In genomic region chr3:146975032-146975431, GRCh38 we compare ENCODE assay signal across 28 cellular contexts.
"Had no signal": no experiment of that assay in that cellular context is flagged by ENCODE, and none has a peak within 500 bp of the region (broad histone marks: within the 10 kb centered on the region; RNA-seq: fewer than 3 reads in every experiment).

No MANE protein-coding gene starts in this region.

- H3K4me1 ChIP-seq: adrenal gland, ascending aorta, breast epithelium, colonic mucosa, esophagus squamous epithelium had no signal

- FAIRE-seq: endothelial cell of umbilical vein had no signal

- H3K9me3 ChIP-seq: adrenal gland, ascending aorta, breast epithelium, colonic mucosa had no signal

- H3K4me3 ChIP-seq: adrenal gland, ascending aorta, breast epithelium, cardiac muscle cell, colonic mucosa, esophagus squamous epithelium had no signal

- H3K27ac ChIP-seq: adrenal gland, ascending aorta, breast epithelium, cardiac muscle cell, colonic mucosa, epithelial cell of prostate, esophagus squamous epithelium had no signal

- H3K36me3 ChIP-seq: adrenal gland, ascending aorta, breast epithelium, cardiac muscle cell, colonic mucosa, esophagus squamous epithelium had no signal

- H3K27me3 ChIP-seq: adrenal gland, ascending aorta, breast epithelium, cardiac muscle cell, colonic mucosa, esophagus squamous epithelium had no signal

- DNase-seq: activated CD4-positive, alpha-beta memory T cell treated with anti-CD3 and anti-CD28 coated beads for 36 hours; activated CD4-positive, alpha-beta T cell treated with anti-CD3 and anti-CD28 coated beads for 36 hours; activated CD4-positive, alpha-beta T cell treated with anti-CD3 and anti-CD28 coated beads, Interleukin-2, amount 10 ng/mL, durations not matched to agents 24 days and 14 days; activated CD4-positive, CD25-positive, alpha-beta regulatory T cell; activated CD4-positive, CD25-positive, alpha-beta regulatory T cell treated with anti-CD3 and anti-CD28 coated beads, Interleukin-2, amount 50 U/mL, for 72 hours; activated CD8-positive, alpha-beta memory T cell treated with anti-CD3 and anti-CD28 coated beads, Interleukin-2, amount 10 ng/mL, durations not matched to agents 7 days and 5 days; activated CD8-positive, alpha-beta memory T cell treated with anti-CD3 and anti-CD28 coated beads, Interleukin-2, amount 50 U/mL, for 4 hours; activated CD8-positive, alpha-beta T cell treated with anti-CD3 and anti-CD28 coated beads, Interleukin-2, amount 10 ng/mL, durations not matched to agents 7 days and 5 days; activated effector memory CD4-positive, alpha-beta T cell treated with anti-CD3 and anti-CD28 coated beads, Interleukin-2, amount 50 U/mL, for 16 hours; activated naive CD4-positive, alpha-beta T cell treated with anti-CD3 and anti-CD28 coated beads for 36 hours; activated naive CD8-positive, alpha-beta T cell treated with anti-CD3 and anti-CD28 coated beads for 36 hours; activated naive CD8-positive, alpha-beta T cell treated with anti-CD3 and anti-CD28 coated beads, Interleukin-2, amount 50 U/mL, for 24 hours; activated T-cell treated with anti-CD3 and anti-CD28 coated beads, Interleukin-2, amount 50 U/mL, for 1 hour; activated T-cell treated with anti-CD3 and anti-CD28 coated beads, Interleukin-2, amount 50 U/mL, for 48 hours; adrenal gland; central memory CD4-positive, alpha-beta T cell; colonic mucosa; effector CD8-positive, alpha-beta T cell; esophagus squamous epithelium; foreskin melanocyte; T-helper 1 cell; T-helper 17 cell; T1000 had no signal

- ATAC-seq: activated CD4-positive, alpha-beta T cell treated with anti-CD3 and anti-CD28 coated beads for 36 hours; activated CD8-positive, alpha-beta memory T cell treated with anti-CD3 and anti-CD28 coated beads, Interleukin-2, amount 10 ng/mL, durations not matched to agents 7 days and 5 days; activated CD8-positive, alpha-beta T cell treated with anti-CD3 and anti-CD28 coated beads, Interleukin-2, amount 10 ng/mL, durations not matched to agents 7 days and 5 days; activated naive CD8-positive, alpha-beta T cell treated with anti-CD3 and anti-CD28 coated beads, Interleukin-2, amount 50 U/mL, for 24 hours; T-helper 17 cell had no signal
